ENCODE assay signal across 2 cellular contexts in genomic region chr13:110687736-110688135, GRCh38.
TF ChIP-seq lines count a peak whose summit lies in the region.

No MANE protein-coding gene starts in this region.

TF ChIP-seq in IMR-90, 13 proteins besides CTCF, POLR2A, EP300 and RAD21 (continued from another document):
- no peak for TF ChIP-seq RFX5 (IDR thresholded peaks at IDR 0.05; ENCODE audit: low read depth, low read length)
- TF ChIP-seq CEBPB (IDR thresholded peaks at IDR 0.05; ENCODE audit: low read depth, low read length), result no peak
- TF ChIP-seq USF2 (IDR thresholded peaks at IDR 0.05; ENCODE audit: low read depth, low read length), result no peak
- TF ChIP-seq CHD1 (IDR thresholded peaks at IDR 0.05; ENCODE audit: low read depth, low read length), result no peak
- TF ChIP-seq ELK1 (IDR thresholded peaks at IDR 0.05; ENCODE audit: borderline replicate concordance, low read depth, low read length), result no peak
- no peak for TF ChIP-seq RCOR1 (IDR thresholded peaks at IDR 0.05; ENCODE audit: insufficient replicate concordance, low read length)

TF ChIP-seq in GM23338, 12 proteins besides CTCF, POLR2A, EP300 and RAD21:
- no peak for TF ChIP-seq ZNF462 (CRISPR knock-in tag; IDR thresholded peaks at IDR 0.05)
TF ChIP-seq in GM23338: peak in this region for 0.
